ENCODE assay signal across 19 cellular contexts in genomic region chrX:13265549-13266132, GRCh38. TPM values are rescaled to one million over a fixed set of nuclear protein-coding genes. Genes with fewer than 3 reads are reported as not detected.
"Had no signal": no experiment of that assay in that cellular context is flagged by ENCODE, and none has a peak within 500 bp of the region (broad histone marks: within the 10 kb centered on the region; RNA-seq: fewer than 3 reads in every experiment).

No MANE protein-coding gene starts in this region.

- H3K27me3 ChIP-seq: colonic mucosa, stomach had no signal

- H3K27ac Mint-ChIP-seq: activated CD8-positive, alpha-beta memory T cell treated with anti-CD3 and anti-CD28 coated beads, Interleukin-2, amount 10 ng/mL, durations not matched to agents 7 days and 5 days; activated naive CD8-positive, alpha-beta T cell treated with anti-CD3 and anti-CD28 coated beads, Interleukin-2, amount 10 ng/mL, durations not matched to agents 7 days and 5 days; naive thymus-derived CD4-positive, alpha-beta T cell had no signal

- ATAC-seq: activated CD4-positive, CD25-positive, alpha-beta regulatory T cell treated with anti-CD3 and anti-CD28 coated beads, Interleukin-2, amount 50 U/mL, for 24 hours; activated CD8-positive, alpha-beta memory T cell treated with anti-CD3 and anti-CD28 coated beads, Interleukin-2, amount 10 ng/mL, durations not matched to agents 7 days and 5 days; activated T-cell treated with anti-CD3 and anti-CD28 coated beads, Interleukin-2, amount 50 U/mL, for 4 hours; lower lobe of right lung; naive thymus-derived CD4-positive, alpha-beta T cell had no signal

- H3K36me3 ChIP-seq: colonic mucosa, lower lobe of right lung, stomach, thoracic aorta had no signal

- H3K9me3 Mint-ChIP-seq: activated naive CD8-positive, alpha-beta T cell treated with anti-CD3 and anti-CD28 coated beads, Interleukin-2, amount 10 ng/mL, durations not matched to agents 7 days and 5 days; activated T-cell treated with anti-CD3 and anti-CD28 coated beads, Interleukin-2, amount 50 U/mL, for 4 hours; naive thymus-derived CD4-positive, alpha-beta T cell had no signal

- H3K4me3 ChIP-seq: colonic mucosa, lower lobe of right lung, skin epidermis, stomach, thoracic aorta had no signal

- H3K9me3 ChIP-seq: colonic mucosa, lower lobe of right lung, stomach, thoracic aorta had no signal

- H3K27ac ChIP-seq: colonic mucosa, lower lobe of right lung, skin epidermis, stomach, thoracic aorta had no signal

- H3K4me3 Mint-ChIP-seq: activated CD8-positive, alpha-beta memory T cell treated with anti-CD3 and anti-CD28 coated beads, Interleukin-2, amount 10 ng/mL, durations not matched to agents 7 days and 5 days; activated naive CD8-positive, alpha-beta T cell treated with anti-CD3 and anti-CD28 coated beads, Interleukin-2, amount 10 ng/mL, durations not matched to agents 7 days and 5 days; activated T-cell treated with anti-CD3 and anti-CD28 coated beads, Interleukin-2, amount 50 U/mL, for 4 hours; naive thymus-derived CD4-positive, alpha-beta T cell had no signal

- DNase-seq: activated CD4-positive, alpha-beta T cell treated with anti-CD3 and anti-CD28 coated beads, Interleukin-2, amount 50 U/mL, for 4 hours; activated CD8-positive, alpha-beta memory T cell treated with anti-CD3 and anti-CD28 coated beads, Interleukin-2, amount 10 ng/mL, durations not matched to agents 7 days and 5 days; activated gamma-delta T cell treated with Interleukin-2 at 50 U/mL for 16 hours; activated naive CD8-positive, alpha-beta T cell treated with anti-CD3 and anti-CD28 coated beads, Interleukin-2, amount 10 ng/mL, durations not matched to agents 7 days and 5 days; activated T-cell treated with anti-CD3 and anti-CD28 coated beads, Interleukin-2, amount 50 U/mL, for 4 hours; anterior cingulate cortex; colonic mucosa; effector CD4-positive, alpha-beta T cell; lower lobe of right lung; midbrain; naive thymus-derived CD4-positive, alpha-beta T cell; posterior cingulate gyrus; stimulated activated CD4-positive, alpha-beta T cell treated with anti-CD3 and anti-CD28 coated beads, Interleukin-4, amount 100 ng/mL, for 4 hours; stomach had no signal

- H3K27me3 Mint-ChIP-seq: activated CD8-positive, alpha-beta memory T cell treated with anti-CD3 and anti-CD28 coated beads, Interleukin-2, amount 10 ng/mL, durations not matched to agents 7 days and 5 days; activated naive CD8-positive, alpha-beta T cell treated with anti-CD3 and anti-CD28 coated beads, Interleukin-2, amount 10 ng/mL, durations not matched to agents 7 days and 5 days; naive thymus-derived CD4-positive, alpha-beta T cell had no signal

- H3K36me3 Mint-ChIP-seq: activated CD8-positive, alpha-beta memory T cell treated with anti-CD3 and anti-CD28 coated beads, Interleukin-2, amount 10 ng/mL, durations not matched to agents 7 days and 5 days; activated naive CD8-positive, alpha-beta T cell treated with anti-CD3 and anti-CD28 coated beads, Interleukin-2, amount 10 ng/mL, durations not matched to agents 7 days and 5 days; naive thymus-derived CD4-positive, alpha-beta T cell had no signal

- H3K4me1 ChIP-seq: colonic mucosa, lower lobe of right lung, stomach had no signal

RNA-seq across cellular contexts. Expression of gene ATXN3L, which starts 54.2 kb away (rescaled TPM):
- total RNA-seq: activated CD8-positive, alpha-beta memory T cell treated with anti-CD3 and anti-CD28 coated beads, Interleukin-2, amount 10 ng/mL, durations not matched to agents 7 days and 5 days; activated naive CD8-positive, alpha-beta T cell treated with anti-CD3 and anti-CD28 coated beads, Interleukin-2, amount 10 ng/mL, durations not matched to agents 7 days and 5 days; activated T-cell treated with anti-CD3 and anti-CD28 coated beads, Interleukin-2, amount 50 U/mL, for 4 hours; colonic mucosa; epithelial cell of proximal tubule; lower lobe of right lung; naive thymus-derived CD4-positive, alpha-beta T cell; stomach; thoracic aorta; urinary bladder had no signal
- polyA plus RNA-seq: naive thymus-derived CD4-positive, alpha-beta T cell; stomach; urinary bladder had no signal
